22 cellular contexts compared by ENCODE assay signal in genomic region chr13:108834193-108834592, GRCh38.
"Had no signal": no experiment of that assay in that cellular context is flagged by ENCODE, and none has a peak within 500 bp of the region (broad histone marks: within the 10 kb centered on the region; RNA-seq: fewer than 3 reads in every experiment).

No MANE protein-coding gene starts in this region.

- H2AFZ ChIP-seq: parathyroid adenoma had no signal

- H3K36me3 ChIP-seq: adrenal gland, esophagus squamous epithelium, left ventricle myocardium inferior, upper lobe of left lung had no signal

- H3K27ac ChIP-seq: adrenal gland, esophagus squamous epithelium, left ventricle myocardium inferior, parathyroid adenoma, testis, upper lobe of left lung, VCaP had no signal

- H3K79me2 ChIP-seq: parathyroid adenoma had no signal

- H3K9ac ChIP-seq: parathyroid adenoma had no signal

- H3K36me3 Mint-ChIP-seq: activated naive CD4-positive, alpha-beta T cell treated with anti-CD3 and anti-CD28 coated beads, Interleukin-2, amount 50 U/mL, for 72 hours; stimulated activated memory B cell treated with anti-CD40 and anti-IgM and Interleukin-4, amounts not matched to agents 10 μg/mL and 1 μg/mL and 100 μg/mL, for 72 hours had no signal

- H3K4me3 ChIP-seq: adrenal gland, esophagus squamous epithelium, left ventricle myocardium inferior, testis, upper lobe of left lung had no signal

- H3K4me3 Mint-ChIP-seq: activated T-cell treated with anti-CD3 and anti-CD28 coated beads, Interleukin-2, amount 50 U/mL, for 72 hours; effector memory CD8-positive, alpha-beta T cell; naive thymus-derived CD8-positive, alpha-beta T cell; stimulated activated memory B cell treated with anti-CD40 and anti-IgM and Interleukin-4, amounts not matched to agents 10 μg/mL and 1 μg/mL and 100 μg/mL, for 72 hours had no signal

- H3K9me3 Mint-ChIP-seq: activated T-cell treated with anti-CD3 and anti-CD28 coated beads, Interleukin-2, amount 50 U/mL, for 72 hours; effector memory CD8-positive, alpha-beta T cell; stimulated activated memory B cell treated with anti-CD40 and anti-IgM and Interleukin-4, amounts not matched to agents 10 μg/mL and 1 μg/mL and 100 μg/mL, for 72 hours had no signal

- H3K4me1 ChIP-seq: adrenal gland, esophagus squamous epithelium, left ventricle myocardium inferior, parathyroid adenoma, testis, upper lobe of left lung had no signal

- H3K27me3 Mint-ChIP-seq: effector memory CD8-positive, alpha-beta T cell; naive thymus-derived CD8-positive, alpha-beta T cell; stimulated activated memory B cell treated with anti-CD40 and anti-IgM and Interleukin-4, amounts not matched to agents 10 μg/mL and 1 μg/mL and 100 μg/mL, for 72 hours had no signal

- H3K27me3 ChIP-seq: adrenal gland, esophagus squamous epithelium, testis, upper lobe of left lung had no signal

- H3K27ac Mint-ChIP-seq: activated naive CD4-positive, alpha-beta T cell treated with anti-CD3 and anti-CD28 coated beads, Interleukin-2, amount 50 U/mL, for 72 hours; activated T-cell treated with anti-CD3 and anti-CD28 coated beads, Interleukin-2, amount 50 U/mL, for 72 hours; effector memory CD8-positive, alpha-beta T cell; naive thymus-derived CD8-positive, alpha-beta T cell; stimulated activated memory B cell treated with anti-CD40 and anti-IgM and Interleukin-4, amounts not matched to agents 10 μg/mL and 1 μg/mL and 100 μg/mL, for 72 hours had no signal

- H3K9me3 ChIP-seq: adrenal gland, esophagus squamous epithelium, testis, upper lobe of left lung had no signal

- DNase-seq: activated CD4-positive, alpha-beta T cell treated with anti-CD3 and anti-CD28 coated beads for 1 hour; activated CD8-positive, alpha-beta memory T cell treated with anti-CD3 and anti-CD28 coated beads for 24 hours; activated CD8-positive, alpha-beta memory T cell treated with anti-CD3 and anti-CD28 coated beads, Interleukin-2, amount 50 U/mL, for 48 hours; activated gamma-delta T cell; activated T-cell treated with anti-CD3 and anti-CD28 coated beads, Interleukin-2, amount 50 U/mL, for 72 hours; adrenal gland; effector memory CD8-positive, alpha-beta T cell; esophagus squamous epithelium; hippocampal formation; left ventricle myocardium inferior; mammary epithelial cell; naive thymus-derived CD8-positive, alpha-beta T cell; stimulated activated CD4-positive, alpha-beta T cell treated with anti-CD3 and anti-CD28 coated beads, Interleukin-4, amount 100 ng/mL, for 4 hours; T-helper 2 cell; testis; upper lobe of left lung had no signal

- ATAC-seq: activated naive CD4-positive, alpha-beta T cell treated with anti-CD3 and anti-CD28 coated beads, Interleukin-2, amount 50 U/mL, for 72 hours; activated T-cell treated with anti-CD3 and anti-CD28 coated beads, Interleukin-2, amount 50 U/mL, for 72 hours; effector memory CD8-positive, alpha-beta T cell; naive thymus-derived CD8-positive, alpha-beta T cell; sciatic nerve; stimulated activated memory B cell treated with anti-CD40 and anti-IgM and Interleukin-4, amounts not matched to agents 10 μg/mL and 1 μg/mL and 100 μg/mL, for 72 hours had no signal

- FAIRE-seq: keratinocyte had no signal

- H3K4me1 Mint-ChIP-seq: naive thymus-derived CD8-positive, alpha-beta T cell; stimulated activated memory B cell treated with anti-CD40 and anti-IgM and Interleukin-4, amounts not matched to agents 10 μg/mL and 1 μg/mL and 100 μg/mL, for 72 hours had no signal
